Comparison of ENCODE assay signal across 9 cellular contexts in the genomic region with DNA sequence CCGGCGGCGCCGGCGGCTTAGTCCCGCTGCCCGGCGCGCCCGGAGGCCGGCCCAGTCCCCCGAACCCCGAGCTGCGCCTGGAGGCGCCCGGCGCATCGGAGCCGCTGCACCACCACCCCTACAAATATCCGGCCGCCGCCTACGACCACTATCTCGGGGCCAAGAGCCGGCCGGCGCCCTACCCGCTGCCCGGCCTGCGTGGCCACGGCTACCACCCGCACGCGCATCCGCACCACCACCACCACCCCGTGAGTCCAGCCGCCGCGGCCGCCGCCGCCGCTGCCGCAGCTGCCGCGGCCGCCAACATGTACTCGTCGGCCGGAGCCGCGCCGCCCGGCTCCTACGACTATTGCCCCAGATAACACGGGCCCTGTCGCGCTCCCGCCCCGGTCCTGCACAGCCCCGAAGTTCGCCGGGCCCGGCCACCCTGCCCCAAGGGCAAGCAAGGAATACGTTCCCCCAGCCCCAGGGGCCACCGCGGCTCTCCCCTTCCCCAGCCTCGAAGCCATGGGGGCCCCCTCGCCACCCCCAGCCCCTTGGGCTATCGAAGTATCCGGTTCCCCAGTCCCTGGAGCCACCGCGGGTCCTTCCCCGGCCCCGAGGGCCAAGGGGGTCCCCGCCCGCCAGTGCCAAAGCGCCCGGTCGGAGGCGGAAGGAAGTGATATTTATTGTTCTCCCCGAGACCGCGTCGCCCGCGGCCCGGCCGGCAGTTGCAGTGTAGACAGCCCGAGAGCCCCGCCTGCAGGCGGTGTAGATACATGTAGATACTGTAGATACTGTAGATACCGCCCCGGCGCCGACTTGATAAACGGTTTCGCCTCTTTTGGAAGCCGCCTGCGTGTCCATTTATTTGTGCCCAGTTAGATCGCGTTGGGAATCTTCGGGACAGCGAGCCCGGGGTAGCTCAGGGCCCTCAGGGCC. TPM values are rescaled to one million over a fixed set of nuclear protein-coding genes. Genes with fewer than 3 reads are reported as not detected.
DNase-seq lines count a peak whose midpoint lies in the region; ATAC-seq, FAIRE-seq and TF ChIP-seq lines count a peak whose summit lies in the region.
"Had no signal": no experiment of that assay in that cellular context is flagged by ENCODE, and none has a peak within 500 bp of the region (broad histone marks: within the 10 kb centered on the region; RNA-seq: fewer than 3 reads in every experiment).

No MANE protein-coding gene starts in this region.

- H4K20me1 ChIP-seq in BLaER1 treated with 17β-estradiol and CSF1 and Interleukin-3, amounts not matched to agents 10 nM and 100 nM, result peaks cover 0 to 95% (median 59%) of the 10 kb centered on the region in 11 experiments; a peak in 17 of 22 replicates
- no peaks in the 10 kb centered on the region for H4K20me1 ChIP-seq in keratinocyte (ENCODE audit: control insufficient read depth, extremely low read depth, insufficient read depth, low read length)

- TF ChIP-seq POLR2A in GM18505 (IDR thresholded peaks at IDR 0.05; ENCODE audit: borderline replicate concordance, extremely low read depth, insufficient read depth, insufficient read length), result no peak

- H2AFZ ChIP-seq in keratinocyte (ENCODE audit: control insufficient read depth, low read length), result peak overlapping the region; percentile 20

- peak; percentile 90 for DNase-seq in NOMO-1 treated with DMSO at 0.1 percent for 48 hours (lab: John Stamatoyannopoulos, UW; ENCODE audit: unreplicated experiment)
- peak; percentile 46 for DNase-seq in activated naive CD4-positive, alpha-beta T cell treated with Interleukin-2 at 50 U/mL for 16 hours
- no peak for DNase-seq in keratinocyte (ENCODE audit: low read depth, low spot score)
- peak; percentile 71 for DNase-seq in stimulated activated CD8-positive, alpha-beta memory T cell treated with anti-CD3 and anti-CD28 coated beads, Interleukin-4, amount 100 ng/mL, for 48 hours
- no peak for DNase-seq in NCI-H1694 (lab: John Stamatoyannopoulos, UW)

- dilution Hi-C loops in keratinocyte (cut with MboI; ENCODE audit: extremely low pct_ligation_motif_present, low sequenced_read_pairs), result no loop called here

- H3K79me2 ChIP-seq in keratinocyte (ENCODE audit: control insufficient read depth, insufficient read depth, low read length), result peaks cover 5% of the 10 kb centered on the region

- peak overlapping the region; percentile 74 to 92 (median 86) for H3K4me2 ChIP-seq in BLaER1 treated with 17β-estradiol and CSF1 and Interleukin-3, amounts not matched to agents 10 nM and 100 nM
- peak overlapping the region; percentile 58 for H3K4me2 ChIP-seq in keratinocyte (ENCODE audit: control insufficient read depth, extremely low read depth, insufficient read depth, low read depth, low read length)

- peak overlapping the region; percentile 3 to 67 (median 40); a peak in 12 of 22 replicates for H3K9ac ChIP-seq in BLaER1 treated with 17β-estradiol and CSF1 and Interleukin-3, amounts not matched to agents 10 nM and 100 nM
- H3K9ac ChIP-seq in keratinocyte (ENCODE audit: control insufficient read depth, extremely low read depth, insufficient read depth, low read length), result peak overlapping the region; percentile 63

- H3K27me3 ChIP-seq in BLaER1 treated with 17β-estradiol and CSF1 and Interleukin-3, amounts not matched to agents 10 nM and 100 nM, result peaks cover 100% of the 10 kb centered on the region in 11 experiments
- peaks cover 1% of the 10 kb centered on the region for H3K27me3 ChIP-seq in keratinocyte (ENCODE audit: control insufficient read depth, extremely low read depth, insufficient read depth, low read length)

- H3K36me3 ChIP-seq in BLaER1 treated with 17β-estradiol and CSF1 and Interleukin-3, amounts not matched to agents 10 nM and 100 nM, result no peaks in the 10 kb centered on the region
- no peaks in the 10 kb centered on the region for H3K36me3 ChIP-seq in keratinocyte (ENCODE audit: control insufficient read depth in 2 of 2, extremely low read depth in 1 of 2, insufficient read depth in 2 of 2, low read length in 2 of 2)

- no peak for ATAC-seq in GM18505 (IDR thresholded peaks at IDR 0.05; ENCODE audit: unreplicated experiment)
- no peak for ATAC-seq in HG02588 (IDR thresholded peaks at IDR 0.05; ENCODE audit: unreplicated experiment)

- H3K4me1 ChIP-seq in BLaER1 treated with 17β-estradiol and CSF1 and Interleukin-3, amounts not matched to agents 10 nM and 100 nM, result peaks cover 26 to 64% (median 42%) of the 10 kb centered on the region in 10 experiments
- peaks cover 5% of the 10 kb centered on the region for H3K4me1 ChIP-seq in keratinocyte (ENCODE audit: control insufficient read depth, extremely low read depth, insufficient read depth, low read length)

- no peak overlapping the region; a peak in 1 of 22 replicates for H3K27ac ChIP-seq in BLaER1 treated with 17β-estradiol and CSF1 and Interleukin-3, amounts not matched to agents 10 nM and 100 nM
- peak overlapping the region; percentile 26 for H3K27ac ChIP-seq in keratinocyte (ENCODE audit: control insufficient read depth, insufficient read depth, low read length)

- peak overlapping the region; percentile 51 to 69 (median 54) for H3K4me3 ChIP-seq in BLaER1 treated with 17β-estradiol and CSF1 and Interleukin-3, amounts not matched to agents 10 nM and 100 nM
- peak overlapping the region; percentile 52 to 73 (median 59) for H3K4me3 ChIP-seq in keratinocyte (ENCODE audit: control insufficient read depth in 2 of 3, extremely low read depth in 1 of 3, insufficient read depth in 2 of 3, low read depth in 1 of 3, low read length in 3 of 3)

- no peak for FAIRE-seq in keratinocyte (lab: Jason Lieb, UNC)
- FAIRE-seq: GM18507 had no signal

- TF ChIP-seq CTCF in keratinocyte (optimal IDR thresholded peaks at IDR 0.05 in 1 of 3, IDR thresholded peaks at IDR 0.05 in 1 of 3, conservative IDR thresholded peaks at IDR 0.05 in 1 of 3; ENCODE audit: extremely low read depth in 1 of 3, insufficient read depth in 2 of 3, low read length in 3 of 3), result peak; percentile 50 to 69 (median 59)

- H3K9me1 ChIP-seq in keratinocyte (ENCODE audit: control insufficient read depth, extremely low read depth, insufficient read depth, low read length), result no peaks in the 10 kb centered on the region

- H3K9me3 ChIP-seq in BLaER1 treated with 17β-estradiol and CSF1 and Interleukin-3, amounts not matched to agents 10 nM and 100 nM (replicated peaks in 1 of 11), result no peaks in the 10 kb centered on the region
- no peaks in the 10 kb centered on the region for H3K9me3 ChIP-seq in keratinocyte (ENCODE audit: control insufficient read depth, low read depth, low read length)

RNA-seq across cellular contexts. Expression of a gene that starts 6.2 kb away (rescaled TPM):
- 0.10 TPM in 1 of 3 replicates, not detected in the others for polyA plus RNA-seq in keratinocyte
- polyA plus RNA-seq in keratinocyte (2011; ENCODE audit: low read depth), result 0.17 TPM
- not detected in 2 replicates for polyA plus RNA-seq in keratinocyte (2011; cell fraction: cytosol; rRNA removed)
- polyA plus RNA-seq in keratinocyte (2011; cell fraction: nucleus; rRNA removed), result 0.19 TPM in 1 of 2 replicates, not detected in the other
- 0.18 and 0.30 TPM in 2 replicates for polyA plus RNA-seq in keratinocyte (2012; ENCODE audit: low replicate concordance)
- polyA minus RNA-seq in keratinocyte, result not detected in 3 replicates
- polyA minus RNA-seq in keratinocyte (2011; cell fraction: cytosol; rRNA and poly(A)+ RNA removed), result not detected
- polyA minus RNA-seq in keratinocyte (2011; cell fraction: nucleus; rRNA and poly(A)+ RNA removed), result not detected in 2 replicates

RNA-seq across cellular contexts. Expression of a gene that starts 43.4 kb away (rescaled TPM):
- polyA plus RNA-seq in keratinocyte, result 0.05 to 0.23 TPM in 2 of 3 replicates, not detected in the other
- polyA plus RNA-seq in keratinocyte (2011; ENCODE audit: low read depth), result not detected
- polyA plus RNA-seq in keratinocyte (2011; cell fraction: cytosol; rRNA removed), result 0.07 and 0.30 TPM in 2 replicates
- 0.18 and 0.32 TPM in 2 replicates for polyA plus RNA-seq in keratinocyte (2011; cell fraction: nucleus; rRNA removed)
- polyA plus RNA-seq in keratinocyte (2012; ENCODE audit: low replicate concordance), result 0.39 and 1.4 TPM in 2 replicates
- polyA minus RNA-seq in keratinocyte, result 0.20 TPM in 1 of 3 replicates, not detected in the others
- polyA minus RNA-seq in keratinocyte (2011; cell fraction: cytosol; rRNA and poly(A)+ RNA removed), result not detected
- 0.42 and 1.2 TPM in 2 replicates for polyA minus RNA-seq in keratinocyte (2011; cell fraction: nucleus; rRNA and poly(A)+ RNA removed)

RNA-seq across cellular contexts. Expression of a gene that starts 52.5 kb away (rescaled TPM):
- polyA plus RNA-seq in keratinocyte, result 2.2 to 4.9 TPM (median 4.2 TPM) in 3 replicates
- polyA plus RNA-seq in keratinocyte (2011; ENCODE audit: low read depth), result 15.1 TPM
- polyA plus RNA-seq in keratinocyte (2011; cell fraction: cytosol; rRNA removed), result 2.2 and 4.4 TPM in 2 replicates
- 10.1 and 11.5 TPM in 2 replicates for polyA plus RNA-seq in keratinocyte (2011; cell fraction: nucleus; rRNA removed)
- polyA plus RNA-seq in keratinocyte (2012; ENCODE audit: low replicate concordance), result 6.8 and 10.4 TPM in 2 replicates
- polyA minus RNA-seq in keratinocyte, result 2.3 to 8.8 TPM (median 8.6 TPM) in 3 replicates
- 6.9 TPM for polyA minus RNA-seq in keratinocyte (2011; cell fraction: cytosol; rRNA and poly(A)+ RNA removed)
- polyA minus RNA-seq in keratinocyte (2011; cell fraction: nucleus; rRNA and poly(A)+ RNA removed), result 3.2 and 8.7 TPM in 2 replicates

Comparison
In these comparisons a context has a peak if more than half of its experiments do, and no peak if none do; other contexts are left out.
1. DNase-seq: peak in NOMO-1 treated with DMSO at 0.1 percent for 48 hours (single experiment), activated naive CD4-positive, alpha-beta T cell treated with Interleukin-2 at 50 U/mL for 16 hours (single experiment) and stimulated activated CD8-positive, alpha-beta memory T cell treated with anti-CD3 and anti-CD28 coated beads, Interleukin-4, amount 100 ng/mL, for 48 hours (single experiment); none in keratinocyte (single experiment) and NCI-H1694 (single experiment).